Comparison of ENCODE assay signal across 8 cellular contexts in the genomic region with DNA sequence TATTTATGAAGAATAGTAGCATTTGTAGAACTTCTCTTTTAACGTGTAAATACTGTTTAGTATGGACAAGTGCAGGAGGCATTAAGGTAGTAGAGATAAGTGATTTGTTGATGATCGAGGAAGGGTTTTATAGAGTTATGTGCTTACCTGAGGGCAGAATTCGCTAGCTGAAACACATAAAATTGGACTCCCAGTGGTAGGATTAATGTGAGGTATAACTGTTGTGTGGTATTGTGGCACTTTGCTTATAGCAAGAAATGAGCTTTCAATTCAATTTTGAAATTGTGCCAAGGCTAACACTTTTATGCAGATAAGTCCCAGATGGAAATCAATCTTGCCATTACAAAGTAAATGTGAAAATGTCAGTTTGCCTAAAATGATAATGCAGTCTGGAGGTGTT. TPM values are rescaled to one million over a fixed set of nuclear protein-coding genes. Genes with fewer than 3 reads are reported as not detected.
A peak's percentile ranks its signal among the peaks of the same experiment; 100 is the strongest.
DNase-seq lines count a peak whose midpoint lies in the region; ATAC-seq and FAIRE-seq lines count a peak whose summit lies in the region.

No MANE protein-coding gene starts in this region.

- peaks cover 34 to 52% (median 47%) of the 10 kb centered on the region in 10 experiments for H3K4me1 ChIP-seq in BLaER1 treated with 17β-estradiol and CSF1 and Interleukin-3, amounts not matched to agents 10 nM and 100 nM

- H3K4me2 ChIP-seq in BLaER1 treated with 17β-estradiol and CSF1 and Interleukin-3, amounts not matched to agents 10 nM and 100 nM: peak overlapping the region; percentile 80 to 97 (median 88)

- H3K9me3 Mint-ChIP-seq in central memory CD8-positive, alpha-beta T cell: no peaks in the 10 kb centered on the region
- H3K9me3 Mint-ChIP-seq in naive thymus-derived CD8-positive, alpha-beta T cell: no peaks in the 10 kb centered on the region

- FAIRE-seq in urothelium cell line (lab: Jason Lieb, UNC) (no peak), GM19239 (lab: Jason Lieb, UNC) (no peak)

- H3K27ac ChIP-seq in BLaER1 treated with 17β-estradiol and CSF1 and Interleukin-3, amounts not matched to agents 10 nM and 100 nM: peak overlapping the region in 2 of 11 experiments; percentile 90 to 99; a peak in 3 of 22 replicates
- H3K27ac ChIP-seq in KOPT-K1 (ENCODE audit: low read depth, low read length, poor library complexity, severe bottlenecking): peak overlapping the region; percentile 90

- H3K36me3 Mint-ChIP-seq in central memory CD8-positive, alpha-beta T cell (ENCODE audit: insufficient read depth): peaks cover 18% of the 10 kb centered on the region
- H3K36me3 Mint-ChIP-seq in naive thymus-derived CD8-positive, alpha-beta T cell: peaks cover 0 to 9% (median 4%) of the 10 kb centered on the region in 3 donors

- H3K9ac ChIP-seq in BLaER1 treated with 17β-estradiol and CSF1 and Interleukin-3, amounts not matched to agents 10 nM and 100 nM: peak overlapping the region; percentile 88 to 95 (median 93)

- peaks cover 0 to 9% (median 4%) of the 10 kb centered on the region in 11 experiments; a peak in 10 of 22 replicates for H3K36me3 ChIP-seq in BLaER1 treated with 17β-estradiol and CSF1 and Interleukin-3, amounts not matched to agents 10 nM and 100 nM
- peaks cover 8% of the 10 kb centered on the region for H3K36me3 ChIP-seq in KOPT-K1 (ENCODE audit: insufficient read depth, low read length)

- peaks cover 43% of the 10 kb centered on the region for H3K4me1 Mint-ChIP-seq in central memory CD8-positive, alpha-beta T cell
- peaks cover 18 to 66% (median 48%) of the 10 kb centered on the region in 4 donors for H3K4me1 Mint-ChIP-seq in naive thymus-derived CD8-positive, alpha-beta T cell

- H3K27me3 Mint-ChIP-seq in central memory CD8-positive, alpha-beta T cell: no peaks in the 10 kb centered on the region
- no peaks in the 10 kb centered on the region for H3K27me3 Mint-ChIP-seq in naive thymus-derived CD8-positive, alpha-beta T cell

- H3K4me3 Mint-ChIP-seq in central memory CD8-positive, alpha-beta T cell: peak overlapping the region; percentile 97
- peak overlapping the region; percentile 91 to 100 (median 98) for H3K4me3 Mint-ChIP-seq in naive thymus-derived CD8-positive, alpha-beta T cell

- peak overlapping the region; percentile 84 to 96 (median 92) for H3K4me3 ChIP-seq in BLaER1 treated with 17β-estradiol and CSF1 and Interleukin-3, amounts not matched to agents 10 nM and 100 nM

- no peak for ATAC-seq in central memory CD8-positive, alpha-beta T cell (replicated peaks; ENCODE audit: extremely low read depth, poor library complexity, severe bottlenecking)
- no peak for ATAC-seq in naive thymus-derived CD8-positive, alpha-beta T cell

- H3K9me3 ChIP-seq in BLaER1 treated with 17β-estradiol and CSF1 and Interleukin-3, amounts not matched to agents 10 nM and 100 nM (replicated peaks in 1 of 11): no peaks in the 10 kb centered on the region
- no peaks in the 10 kb centered on the region for H3K9me3 ChIP-seq in KOPT-K1 (ENCODE audit: insufficient read depth, low read length, poor library complexity, severe bottlenecking)

- peak overlapping the region; percentile 98 for H3K27ac Mint-ChIP-seq in central memory CD8-positive, alpha-beta T cell (ENCODE audit: low read depth)
- H3K27ac Mint-ChIP-seq in naive thymus-derived CD8-positive, alpha-beta T cell: peak overlapping the region in 9 of 10 donors; percentile 54 to 98 (median 97)

- no peak for DNase-seq in central memory CD8-positive, alpha-beta T cell (ENCODE audit: low spot score in 2 of 2)
- peak in 1 of 10 donors; percentile 14 for DNase-seq in naive thymus-derived CD8-positive, alpha-beta T cell
- DNase-seq in urothelium cell line (ENCODE audit: low spot score) (no peak), GM19239 (ENCODE audit: insufficient read length, low spot score) (no peak)
- no peak for DNase-seq in activated CD4-positive, CD25-positive, alpha-beta regulatory T cell (lab: John Stamatoyannopoulos, UW)
- no peak for DNase-seq in stimulated activated naive CD4-positive, alpha-beta T cell (lab: John Stamatoyannopoulos, UW)

- H3K27me3 ChIP-seq in BLaER1 treated with 17β-estradiol and CSF1 and Interleukin-3, amounts not matched to agents 10 nM and 100 nM: no peaks in the 10 kb centered on the region

- peaks cover 32 to 78% (median 65%) of the 10 kb centered on the region in 11 experiments; a peak in 21 of 22 replicates for H4K20me1 ChIP-seq in BLaER1 treated with 17β-estradiol and CSF1 and Interleukin-3, amounts not matched to agents 10 nM and 100 nM

- POLR2A ChIA-PET in naive thymus-derived CD8-positive, alpha-beta T cell (lab: Charles Lee): interaction anchor here (1.1 to 5.1 kb wide), 3 partner anchors 218 to 298 kb away, joined by 3 to 22 read pairs (median 5); a partner anchor contains a TSS

RNA-seq across cellular contexts. Expression of a gene that starts 1.2 kb away (rescaled TPM):
- 10 to 100 TPM; 37.8 to 43.1 TPM for total RNA-seq in naive thymus-derived CD8-positive, alpha-beta T cell
- 10 to 100 TPM; 52.1 to 63.4 (median 55.7) TPM for polyA plus RNA-seq in naive thymus-derived CD8-positive, alpha-beta T cell

RNA-seq across cellular contexts. Expression of a gene that starts 1.6 kb away (rescaled TPM):
- 10 to 100 TPM; 71.6 to 80.0 TPM for total RNA-seq in naive thymus-derived CD8-positive, alpha-beta T cell
- polyA plus RNA-seq in naive thymus-derived CD8-positive, alpha-beta T cell: 100 to 1,000 TPM in 2 of 3 donors, 10 to 100 TPM in 1; 90.6 to 126 (median 123) TPM

RNA-seq across cellular contexts. Expression of a gene that starts 26.5 kb away (rescaled TPM):
- not detected for total RNA-seq in naive thymus-derived CD8-positive, alpha-beta T cell
- polyA plus RNA-seq in naive thymus-derived CD8-positive, alpha-beta T cell: not detected
